Comparison of ENCODE assay signal across 13 cellular contexts in the genomic region with DNA sequence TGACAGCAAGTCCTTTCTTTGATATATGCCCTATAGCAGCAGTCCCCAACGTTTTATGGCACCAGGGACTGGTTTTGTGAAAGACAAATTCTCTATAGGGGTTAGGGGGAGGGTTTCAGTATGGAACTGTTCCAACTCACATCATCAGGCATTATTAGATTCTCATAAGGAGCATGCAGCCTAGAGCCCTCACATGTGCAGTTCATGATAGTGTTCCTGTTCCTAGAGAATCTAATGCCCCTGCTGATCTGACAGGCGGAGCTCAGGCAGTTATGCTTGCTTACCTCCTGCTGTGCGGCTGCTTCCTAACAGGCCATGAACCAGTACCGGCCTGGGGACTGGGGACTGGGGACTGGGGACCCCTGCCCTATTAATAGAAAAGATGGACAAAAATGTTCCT.
"Had no signal": no experiment of that assay in that cellular context is flagged by ENCODE, and none has a peak within 500 bp of the region (broad histone marks: within the 10 kb centered on the region; RNA-seq: fewer than 3 reads in every experiment).

No MANE protein-coding gene starts in this region.

- H3K9me3 ChIP-seq: breast epithelium, tibial nerve had no signal

- H3K27me3 Mint-ChIP-seq: activated naive CD8-positive, alpha-beta T cell treated with anti-CD3 and anti-CD28 coated beads, Interleukin-2, amount 10 ng/mL, durations not matched to agents 7 days and 5 days had no signal

- H3K27me3 ChIP-seq: breast epithelium, foreskin keratinocyte, tibial nerve had no signal

- H3K27ac ChIP-seq: breast epithelium, foreskin keratinocyte, skin epidermis, tibial nerve had no signal

- H3K4me3 Mint-ChIP-seq: activated naive CD8-positive, alpha-beta T cell treated with anti-CD3 and anti-CD28 coated beads, Interleukin-2, amount 10 ng/mL, durations not matched to agents 7 days and 5 days had no signal

- ATAC-seq: activated CD4-positive, CD25-positive, alpha-beta regulatory T cell treated with anti-CD3 and anti-CD28 coated beads, Interleukin-2, amount 50 U/mL, for 24 hours; foreskin keratinocyte; left colon; naive thymus-derived CD4-positive, alpha-beta T cell had no signal

- H3K4me3 ChIP-seq: breast epithelium, skin epidermis, tibial nerve had no signal

- H3K9me3 Mint-ChIP-seq: activated naive CD8-positive, alpha-beta T cell treated with anti-CD3 and anti-CD28 coated beads, Interleukin-2, amount 10 ng/mL, durations not matched to agents 7 days and 5 days had no signal

- H3K36me3 ChIP-seq: tibial nerve had no signal

- DNase-seq: activated effector memory CD4-positive, alpha-beta T cell treated with Interleukin-2 at 50 U/mL for 16 hours; activated naive CD8-positive, alpha-beta T cell treated with anti-CD3 and anti-CD28 coated beads, Interleukin-2, amount 10 ng/mL, durations not matched to agents 7 days and 5 days; aorta; foreskin keratinocyte; head of caudate nucleus; left colon; naive thymus-derived CD4-positive, alpha-beta T cell; posterior cingulate gyrus; stimulated activated CD4-positive, alpha-beta T cell treated with anti-CD3 and anti-CD28 coated beads, Interleukin-4, amount 100 ng/mL, for 4 hours had no signal
